In the genomic region with DNA sequence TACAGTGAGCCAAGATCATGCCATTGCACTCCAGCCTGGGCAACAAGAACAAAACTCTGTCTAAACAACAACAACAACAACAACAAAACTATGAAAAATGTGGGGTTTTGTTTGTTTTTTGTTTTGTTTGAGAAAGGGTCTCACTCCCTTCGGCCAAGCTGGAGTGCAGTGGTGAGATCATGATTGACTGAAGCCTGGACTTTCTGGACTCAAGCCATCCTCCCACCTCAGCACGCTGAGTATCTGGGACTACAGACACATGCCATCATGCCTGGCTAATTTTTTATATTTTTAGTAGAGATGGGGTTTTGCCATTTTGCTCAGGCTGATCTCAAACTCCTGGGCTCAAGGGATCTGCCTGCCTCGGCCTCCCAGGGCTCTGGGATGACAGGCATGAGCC, we compare ENCODE assay signal across 6 cellular contexts.
"Had no signal": no experiment of that assay in that cellular context is flagged by ENCODE, and none has a peak within 500 bp of the region (broad histone marks: within the 10 kb centered on the region; RNA-seq: fewer than 3 reads in every experiment).

No MANE protein-coding gene starts in this region.

- H3K27ac ChIP-seq: HL-60 had no signal

- DNase-seq: IMR-90, KBM-7, KG1 had no signal

- FAIRE-seq: HepG2, HTR-8/SVneo had no signal

- ATAC-seq: HepG2 had no signal
